In the genomic region with DNA sequence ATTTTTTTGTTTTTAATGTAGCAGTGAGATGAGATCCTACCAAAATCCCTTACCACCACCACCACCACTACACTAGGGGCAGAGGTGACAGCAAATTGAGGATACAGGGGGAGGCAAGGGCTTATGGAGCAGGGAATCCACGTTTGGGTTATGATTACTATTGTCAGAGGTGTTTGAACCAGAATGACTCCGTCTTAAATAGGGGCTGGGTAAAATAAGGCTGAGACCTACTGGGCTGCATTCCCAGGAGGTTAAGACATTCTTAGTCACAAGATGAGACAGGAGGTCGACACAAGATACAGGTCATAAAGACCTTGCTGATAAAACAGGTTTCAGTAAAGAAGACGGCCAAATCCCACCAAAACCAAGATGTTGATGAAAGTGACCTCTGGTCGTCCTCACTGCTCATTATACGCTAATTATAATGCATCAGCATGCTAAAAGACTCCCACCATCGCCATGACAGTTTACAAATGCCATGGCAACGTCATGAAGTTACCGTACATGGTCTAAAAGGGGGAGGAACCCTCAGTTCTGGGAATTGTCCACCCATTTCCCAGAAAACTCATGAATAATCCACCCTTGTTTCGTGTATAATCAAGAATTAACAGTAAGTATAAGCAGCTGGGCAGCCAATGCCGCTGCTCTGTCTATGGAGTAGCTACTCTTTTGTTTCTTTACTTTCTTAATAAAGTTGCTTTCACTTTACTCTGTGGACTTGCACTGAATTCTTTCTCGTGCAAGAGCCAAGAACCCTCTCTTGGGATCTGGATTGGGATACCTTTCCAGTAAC, we compare ENCODE assay signal across 26 cellular contexts. TPM values are rescaled to one million over a fixed set of nuclear protein-coding genes. Genes with fewer than 3 reads are reported as not detected.
DNase-seq lines count a peak whose midpoint lies in the region; ATAC-seq, FAIRE-seq and TF ChIP-seq lines count a peak whose summit lies in the region.
"Had no signal": no experiment of that assay in that cellular context is flagged by ENCODE, and none has a peak within 500 bp of the region (broad histone marks: within the 10 kb centered on the region; RNA-seq: fewer than 3 reads in every experiment).

No MANE protein-coding gene starts in this region.

- no peak overlapping the region for H3K9ac ChIP-seq in stomach smooth muscle (ENCODE audit: low read length in 2 of 2)

- H3K4me1 ChIP-seq in PC-9 (replicated peaks; ENCODE audit: insufficient read depth) (no peaks in the 10 kb centered on the region), stomach smooth muscle (ENCODE audit: control insufficient read depth, insufficient read depth, low read length) (no peaks in the 10 kb centered on the region)

- H3K27me3 ChIP-seq in PC-9 (ENCODE audit: insufficient read depth, low read depth) (no peaks in the 10 kb centered on the region; the same call in 1 of the 2 replicates), bronchial epithelial cell (ENCODE audit: control insufficient read depth, insufficient read depth, low read length) (no peaks in the 10 kb centered on the region), stomach smooth muscle (ENCODE audit: control insufficient read depth in 1 of 2, insufficient read depth in 2 of 2, low read length in 2 of 2) (no peaks in the 10 kb centered on the region)
- H3K27me3 ChIP-seq: tibial nerve had no signal

- no peaks in the 10 kb centered on the region for H3K79me2 ChIP-seq in PC-9 (ENCODE audit: low read depth)

- intact Hi-C loops in PC-9 (cut with micrococcal nuclease; ENCODE audit: unreplicated experiment), result no loop called here
- intact Hi-C loops in left ventricle myocardium superior (cut with micrococcal nuclease), result no loop called here

- H3K4me3 ChIP-seq in PC-9 (no peak overlapping the region), bronchial epithelial cell (ENCODE audit: low read depth, low read length) (no peak overlapping the region), stomach smooth muscle (ENCODE audit: low read length in 2 of 2) (peak overlapping the region; percentile 36 to 44)

- POLR2A ChIA-PET in PC-9 (lab: Charles Lee; ENCODE audit: unreplicated experiment), result no interaction called here

- no peak for DNase-seq in PC-9
- DNase-seq in bronchial epithelial cell (ENCODE audit: low read depth), result peak; percentile 20
- no peak for DNase-seq in left ventricle myocardium superior
- DNase-seq in SIG-M5 (lab: John Stamatoyannopoulos, UW), result no peak
- no peak for DNase-seq in DMS79 (lab: John Stamatoyannopoulos, UW)
- DNase-seq in epidermal melanocyte (ENCODE audit: insufficient read length, low spot score), result no peak
- DNase-seq: activated CD4-positive, alpha-beta T cell treated with anti-CD3 and anti-CD28 coated beads for 1 hour; activated naive CD4-positive, alpha-beta T cell treated with anti-CD3 and anti-CD28 coated beads, Interleukin-2, amount 50 U/mL, for 16 hours; activated T-cell treated with anti-CD3 and anti-CD28 coated beads, Interleukin-2, amount 50 U/mL, for 48 hours; aorta; COR-L47; EL; foreskin fibroblast; HCEC 1CT; hypothalamus; naive thymus-derived CD8-positive, alpha-beta T cell; NCI-H1105; NCI-H2081 treated with DMSO at 0.1 percent for 48 hours; posterior cingulate gyrus; stimulated activated naive CD4-positive, alpha-beta T cell treated with Interleukin-2 at 50 U/mL for 16 hours; SW 1271 had no signal

- H3K4me2 ChIP-seq in PC-9, result no peak overlapping the region

- no peaks in the 10 kb centered on the region for H3K36me3 ChIP-seq in PC-9 (ENCODE audit: low read depth)
- H3K36me3 ChIP-seq in bronchial epithelial cell (ENCODE audit: control insufficient read depth, insufficient read depth, low read length), result no peaks in the 10 kb centered on the region
- no peaks in the 10 kb centered on the region for H3K36me3 ChIP-seq in stomach smooth muscle (ENCODE audit: control insufficient read depth in 2 of 2, insufficient read depth in 2 of 2, low read length in 2 of 2)
- H3K36me3 ChIP-seq: tibial nerve had no signal

- H4K20me1 ChIP-seq in PC-9 (ENCODE audit: insufficient read depth), result no peaks in the 10 kb centered on the region

- BruUV-seq in PC-9 (replicated peaks; lab: Mats Ljungman, UMichigan), result no TSS peak

- ATAC-seq in left ventricle myocardium superior, result peak; percentile 39
- ATAC-seq: naive thymus-derived CD8-positive, alpha-beta T cell had no signal

- TF ChIP-seq CTCF in PC-9 (conservative IDR thresholded peaks at IDR 0.05) (no peak), bronchial epithelial cell (IDR thresholded peaks at IDR 0.05; ENCODE audit: insufficient read depth, low read length, severe bottlenecking) (no peak)

- peak overlapping the region; percentile 60; the same call in 1 of the 2 replicates for H2AFZ ChIP-seq in PC-9

- no peak for FAIRE-seq in bronchial epithelial cell (lab: Jason Lieb, UNC)
- FAIRE-seq: HTR-8/SVneo, keratinocyte, small intestine had no signal

- H3K9me2 ChIP-seq in PC-9 (ENCODE audit: insufficient read depth), result no peaks in the 10 kb centered on the region

- CTCF ChIA-PET in PC-9 (lab: Charles Lee), result no interaction called here

- H3K9me3 ChIP-seq in PC-9 (ENCODE audit: insufficient read depth, low read depth), result no peaks in the 10 kb centered on the region
- H3K9me3 ChIP-seq in stomach smooth muscle (ENCODE audit: control insufficient read depth in 2 of 2, low read length in 2 of 2), result no peaks in the 10 kb centered on the region
- H3K9me3 ChIP-seq: tibial nerve had no signal

- no peak overlapping the region for H3K27ac ChIP-seq in PC-9
- H3K27ac ChIP-seq in stomach smooth muscle (ENCODE audit: low read length), result no peak overlapping the region

- no peaks in the 10 kb centered on the region for H3F3A ChIP-seq in PC-9 (ENCODE audit: insufficient read depth, low read depth)

RNA-seq across cellular contexts. Expression of a gene that starts 16.6 kb away (rescaled TPM):
- 15.7 and 18.1 TPM in 2 replicates for total RNA-seq in PC-9 (2021)
- total RNA-seq in bronchial epithelial cell, result 10.8 and 18.1 TPM in 2 replicates
- 9.3 TPM for total RNA-seq in left ventricle myocardium superior

Comparison
In these comparisons a context has a peak if more than half of its experiments do, and no peak if none do; other contexts are left out.
1. H3K4me3 ChIP-seq: peak in stomach smooth muscle (2 of 2); none in PC-9 (single experiment) and bronchial epithelial cell (single experiment).